2 cellular contexts compared by ENCODE assay signal in genomic region chr6:30801950-30802349, GRCh38.
TF ChIP-seq lines count a peak whose summit lies in the region.

No MANE protein-coding gene starts in this region.

TF ChIP-seq in IMR-90, 13 proteins besides CTCF, POLR2A, EP300 and RAD21:
- TF ChIP-seq, protein P1, sequence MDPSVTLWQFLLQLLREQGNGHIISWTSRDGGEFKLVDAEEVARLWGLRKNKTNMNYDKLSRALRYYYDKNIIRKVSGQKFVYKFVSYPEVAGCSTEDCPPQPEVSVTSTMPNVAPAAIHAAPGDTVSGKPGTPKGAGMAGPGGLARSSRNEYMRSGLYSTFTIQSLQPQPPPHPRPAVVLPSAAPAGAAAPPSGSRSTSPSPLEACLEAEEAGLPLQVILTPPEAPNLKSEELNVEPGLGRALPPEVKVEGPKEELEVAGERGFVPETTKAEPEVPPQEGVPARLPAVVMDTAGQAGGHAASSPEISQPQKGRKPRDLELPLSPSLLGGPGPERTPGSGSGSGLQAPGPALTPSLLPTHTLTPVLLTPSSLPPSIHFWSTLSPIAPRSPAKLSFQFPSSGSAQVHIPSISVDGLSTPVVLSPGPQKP (IDR thresholded peaks at IDR 0.05; ENCODE audit: borderline replicate concordance, low read depth, low read length), result no peak
- TF ChIP-seq RFX5 (IDR thresholded peaks at IDR 0.05; ENCODE audit: low read depth, low read length), result no peak
- no peak for TF ChIP-seq USF2 (IDR thresholded peaks at IDR 0.05; ENCODE audit: low read depth, low read length)
- TF ChIP-seq BHLHE40 (IDR thresholded peaks at IDR 0.05; ENCODE audit: low read depth, low read length), result no peak
- TF ChIP-seq MXI1 (IDR thresholded peaks at IDR 0.05; ENCODE audit: borderline replicate concordance, low read depth, low read length), result no peak
- TF ChIP-seq SMC3 (IDR thresholded peaks at IDR 0.05; ENCODE audit: low read depth, low read length), result no peak
- no peak for TF ChIP-seq CEBPB (IDR thresholded peaks at IDR 0.05; ENCODE audit: low read depth, low read length)
- no peak for TF ChIP-seq CHD1 (IDR thresholded peaks at IDR 0.05; ENCODE audit: low read depth, low read length)
- TF ChIP-seq RCOR1 (IDR thresholded peaks at IDR 0.05; ENCODE audit: insufficient replicate concordance, low read length), result no peak
- no peak for TF ChIP-seq MAFK (IDR thresholded peaks at IDR 0.05; ENCODE audit: low read depth, low read length)
- no peak for TF ChIP-seq MAZ (IDR thresholded peaks at IDR 0.05; ENCODE audit: borderline replicate concordance, low read depth, low read length)
- TF ChIP-seq FOS (IDR thresholded peaks at IDR 0.05; ENCODE audit: low read depth, low read length), result no peak
- no peak for TF ChIP-seq NFE2L2 (IDR thresholded peaks at IDR 0.05; ENCODE audit: low read depth, low read length)
TF ChIP-seq in IMR-90: peak in this region for 0.

TF ChIP-seq in endothelial cell of umbilical vein, 7 proteins besides CTCF, POLR2A, EP300 and RAD21:
- no peak for TF ChIP-seq GATA2 (IDR thresholded peaks at IDR 0.05; ENCODE audit: insufficient read depth, insufficient read length, low read depth, low read length)
- no peak for TF ChIP-seq MAX (IDR thresholded peaks at IDR 0.05; ENCODE audit: insufficient read depth, insufficient read length)
- no peak for TF ChIP-seq FOS (IDR thresholded peaks at IDR 0.05; ENCODE audit: borderline replicate concordance, insufficient read depth, low read length)
- TF ChIP-seq EZH2 (IDR thresholded peaks at IDR 0.05; ENCODE audit: borderline replicate concordance, low read depth, low read length, severe bottlenecking), result no peak
- TF ChIP-seq POLR2AphosphoS5 (IDR thresholded peaks at IDR 0.05; ENCODE audit: insufficient read depth, low read depth, low read length), result no peak
- no peak for TF ChIP-seq JUN (IDR thresholded peaks at IDR 0.05; ENCODE audit: borderline replicate concordance, insufficient read depth, insufficient read length, low read depth)
- no peak for TF ChIP-seq MYC (IDR thresholded peaks at IDR 0.05; ENCODE audit: low read depth, low read length)
